Comparison of ENCODE assay signal across 25 cellular contexts in the genomic region with DNA sequence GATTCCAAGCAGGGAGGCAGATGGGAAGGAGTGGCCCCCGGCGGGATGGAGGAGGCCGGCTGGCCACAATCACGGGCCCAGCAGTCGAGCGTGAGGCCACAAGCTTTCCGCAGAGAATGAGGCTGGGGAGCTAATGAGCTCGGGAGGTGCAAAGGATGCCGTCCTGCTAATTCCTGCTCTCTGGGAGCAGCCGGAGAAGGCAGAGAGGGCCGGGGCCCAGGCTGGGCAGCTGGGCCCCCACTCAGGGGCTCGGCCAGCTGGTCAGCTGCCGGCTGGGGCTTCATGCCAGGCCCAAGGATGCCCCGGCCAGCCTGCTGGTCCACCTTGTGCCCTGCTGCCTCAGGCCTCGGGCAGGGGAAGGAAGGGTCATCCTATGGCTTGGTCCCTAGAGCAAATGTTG.
"Had no signal": no experiment of that assay in that cellular context is flagged by ENCODE, and none has a peak within 500 bp of the region (broad histone marks: within the 10 kb centered on the region; RNA-seq: fewer than 3 reads in every experiment).

No MANE protein-coding gene starts in this region.

- DNase-seq: IMR-90, Karpas-422, KG1, MG63, NCI-H1092, NCI-H1105 treated with DMSO at 0.1 percent for 48 hours, NCI-H1417 treated with DMSO at 0.1 percent for 48 hours, NCI-H146, NCI-H1694 treated with DMSO at 0.1 percent for 48 hours, NCI-H1930, NCI-H2081, NCI-H2107, NCI-H2227 treated with DMSO at 0.1 percent for 48 hours, NCI-H524 treated with DMSO at 0.1 percent for 48 hours, NCI-H69, NCI-H774, Right ventricle myocardium superior, RPMI8226, SIG-M5, SW 1271, T-cell had no signal

- H3K9me3 ChIP-seq: MG63, SJSA1 had no signal

- H3K27ac ChIP-seq: SJSA1, SK-N-MC had no signal

- H3K36me3 ChIP-seq: MG63, SJSA1 had no signal

- H3K4me3 Mint-ChIP-seq: T-cell had no signal

- FAIRE-seq: HepG2, RCC 7860 had no signal

- H3K4me1 Mint-ChIP-seq: T-cell had no signal

- ATAC-seq: HepG2, T-cell had no signal

- H3K27ac Mint-ChIP-seq: T-cell had no signal

- H3K4me3 ChIP-seq: MG63, SJSA1, SK-N-MC had no signal

- H3K36me3 Mint-ChIP-seq: T-cell had no signal

- H3K4me1 ChIP-seq: SJSA1 had no signal
